In the genomic region with DNA sequence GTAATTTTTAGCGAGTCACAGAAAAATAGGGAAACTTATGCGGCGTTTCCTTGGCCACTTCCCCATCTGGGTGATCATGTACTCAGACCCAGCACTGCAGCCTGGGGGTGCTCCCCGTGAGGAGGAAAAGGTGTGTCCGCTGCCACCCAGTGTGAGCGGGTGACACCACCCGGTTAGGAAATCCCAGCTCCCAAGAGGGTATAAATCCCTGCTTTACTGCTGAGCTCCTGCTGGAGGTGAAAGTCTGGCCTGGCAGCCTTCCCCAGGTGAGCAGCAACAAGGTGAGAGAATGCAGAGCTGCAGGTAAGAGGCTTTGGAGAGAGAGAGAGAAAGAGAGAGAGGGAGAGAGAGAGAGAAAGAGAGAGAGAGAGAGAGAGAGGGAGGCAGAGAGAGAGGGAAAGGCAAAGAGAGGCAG, we compare ENCODE assay signal across 13 cellular contexts. TPM values are rescaled to one million over a fixed set of nuclear protein-coding genes. Genes with fewer than 3 reads are reported as not detected.
DNase-seq lines count a peak whose midpoint lies in the region; ATAC-seq and TF ChIP-seq lines count a peak whose summit lies in the region.
"Had no signal": no experiment of that assay in that cellular context is flagged by ENCODE, and none has a peak within 500 bp of the region (broad histone marks: within the 10 kb centered on the region; RNA-seq: fewer than 3 reads in every experiment).

IL1R2 (plus strand) TSS at position 230 of the 415 bp plus-strand sequence. CDS start 16,616 bp downstream, outside the sequence.

- no peaks in the 10 kb centered on the region for H3K9me3 ChIP-seq in colonic mucosa
- H3K9me3 ChIP-seq in mononuclear cell (ENCODE audit: low read depth, low read length) = no peaks in the 10 kb centered on the region
- no peaks in the 10 kb centered on the region for H3K9me3 ChIP-seq in upper lobe of right lung

- peaks cover 27% of the 10 kb centered on the region for H3K27me3 Mint-ChIP-seq in activated T-helper 1 cell treated with anti-CD3 and anti-CD28 coated beads, Interleukin-12 subunit alpha, Interleukin-12 subunit beta, Interleukin-2, Interleukin-4 antibody, amounts not matched to agents 30 ng/mL and 10 ng/mL and 1 ng/mL, durations not matched to agents 14 hours and 24 hours and 36 hours (ENCODE audit: insufficient read depth)

- H3K9ac ChIP-seq in colonic mucosa (ENCODE audit: low read depth in 2 of 2, low read length in 2 of 2) = peak within 1 kb of the TSS in 1 of 2 donors; percentile 52

- H3K4me3 Mint-ChIP-seq in activated T-helper 1 cell treated with anti-CD3 and anti-CD28 coated beads, Interleukin-12 subunit alpha, Interleukin-12 subunit beta, Interleukin-2, Interleukin-4 antibody, amounts not matched to agents 30 ng/mL and 10 ng/mL and 1 ng/mL, durations not matched to agents 14 hours and 24 hours and 36 hours = no peak within 1 kb of the TSS
- H3K4me3 Mint-ChIP-seq: activated naive CD8-positive, alpha-beta T cell treated with anti-CD3 and anti-CD28 coated beads, Interleukin-2, amount 50 U/mL, for 24 hours; HFFc6 had no signal

- H3K36me3 Mint-ChIP-seq in activated naive CD4-positive, alpha-beta T cell treated with anti-CD3 and anti-CD28 coated beads, Interleukin-2, amount 50 U/mL, for 72 hours = peaks cover 0 to 5% of the 10 kb centered on the region in 2 donors
- no peaks in the 10 kb centered on the region for H3K36me3 Mint-ChIP-seq in activated T-helper 1 cell treated with anti-CD3 and anti-CD28 coated beads, Interleukin-12 subunit alpha, Interleukin-12 subunit beta, Interleukin-2, Interleukin-4 antibody, amounts not matched to agents 30 ng/mL and 10 ng/mL and 1 ng/mL, durations not matched to agents 14 hours and 24 hours and 36 hours (ENCODE audit: low read depth)

- DNase-seq in activated naive CD4-positive, alpha-beta T cell treated with anti-CD3 and anti-CD28 coated beads, Interleukin-2, amount 50 U/mL, for 72 hours (ENCODE audit: low spot score in 2 of 2) = no peak
- DNase-seq in activated naive CD4-positive, alpha-beta T cell treated with anti-CD3 and anti-CD28 coated beads, Interleukin-2, amount 50 U/mL, for 16 hours = no peak
- DNase-seq in colonic mucosa = peak; percentile 85
- peak; percentile 72 for DNase-seq in upper lobe of right lung
- DNase-seq in activated T-helper 1 cell treated with anti-CD3 and anti-CD28 coated beads, Interleukin-12 subunit alpha, Interleukin-12 subunit beta, Interleukin-2, Interleukin-4 antibody, amounts not matched to agents 30 ng/mL and 10 ng/mL and 1 ng/mL, durations not matched to agents 14 hours and 24 hours and 36 hours (ENCODE audit: low spot score) = no peak
- DNase-seq: activated CD4-positive, CD25-positive, alpha-beta regulatory T cell; activated naive CD8-positive, alpha-beta T cell treated with anti-CD3 and anti-CD28 coated beads, Interleukin-2, amount 50 U/mL, for 24 hours; HFFc6; NCI-H2029; retina had no signal

- intact Hi-C loops in colonic mucosa (cut with DNase I) (no loop called here), upper lobe of right lung (cut with DNase I) (no loop called here)
- intact Hi-C loops in activated T-helper 1 cell treated with anti-CD3 and anti-CD28 coated beads, Interleukin-12 subunit alpha, Interleukin-12 subunit beta, Interleukin-2, Interleukin-4 antibody, amounts not matched to agents 30 ng/mL and 10 ng/mL and 1 ng/mL, durations not matched to agents 14 hours and 24 hours and 36 hours (cut with micrococcal nuclease) = loop anchor here (10.0 kb wide), 1 partner anchor 647 kb away; no protein-coding TSS in a partner anchor

- peak within 1 kb of the TSS; percentile 0 for H3K27ac ChIP-seq in colonic mucosa
- no peak within 1 kb of the TSS for H3K27ac ChIP-seq in upper lobe of right lung

- TF ChIP-seq CTCF in colonic mucosa (IDR thresholded peaks at IDR 0.05) = no peak
- TF ChIP-seq CTCF in upper lobe of right lung (IDR thresholded peaks at IDR 0.05) = no peak

- H3K4me1 ChIP-seq in colonic mucosa = peaks cover 4% of the 10 kb centered on the region
- peaks cover 40% of the 10 kb centered on the region for H3K4me1 ChIP-seq in mononuclear cell (ENCODE audit: insufficient read depth, low read length)
- no peaks in the 10 kb centered on the region for H3K4me1 ChIP-seq in upper lobe of right lung

- peaks cover 0 to 9% of the 10 kb centered on the region in 2 donors for H3K9me3 Mint-ChIP-seq in activated naive CD4-positive, alpha-beta T cell treated with anti-CD3 and anti-CD28 coated beads, Interleukin-2, amount 50 U/mL, for 72 hours
- no peaks in the 10 kb centered on the region for H3K9me3 Mint-ChIP-seq in activated T-helper 1 cell treated with anti-CD3 and anti-CD28 coated beads, Interleukin-12 subunit alpha, Interleukin-12 subunit beta, Interleukin-2, Interleukin-4 antibody, amounts not matched to agents 30 ng/mL and 10 ng/mL and 1 ng/mL, durations not matched to agents 14 hours and 24 hours and 36 hours
- H3K9me3 Mint-ChIP-seq: activated naive CD8-positive, alpha-beta T cell treated with anti-CD3 and anti-CD28 coated beads, Interleukin-2, amount 50 U/mL, for 24 hours; HFFc6 had no signal

- peak within 1 kb of the TSS; percentile 51 to 54 for H3K27ac Mint-ChIP-seq in activated naive CD4-positive, alpha-beta T cell treated with anti-CD3 and anti-CD28 coated beads, Interleukin-2, amount 50 U/mL, for 72 hours
- no peak within 1 kb of the TSS for H3K27ac Mint-ChIP-seq in activated T-helper 1 cell treated with anti-CD3 and anti-CD28 coated beads, Interleukin-12 subunit alpha, Interleukin-12 subunit beta, Interleukin-2, Interleukin-4 antibody, amounts not matched to agents 30 ng/mL and 10 ng/mL and 1 ng/mL, durations not matched to agents 14 hours and 24 hours and 36 hours
- H3K27ac Mint-ChIP-seq: activated naive CD8-positive, alpha-beta T cell treated with anti-CD3 and anti-CD28 coated beads, Interleukin-2, amount 50 U/mL, for 24 hours; HFFc6 had no signal

- H3K4me3 ChIP-seq in colonic mucosa (peak within 1 kb of the TSS; percentile 5), mononuclear cell (ENCODE audit: low read length) (peak within 1 kb of the TSS; percentile 25), upper lobe of right lung (no peak within 1 kb of the TSS)

- no peak for ATAC-seq in activated naive CD4-positive, alpha-beta T cell treated with anti-CD3 and anti-CD28 coated beads, Interleukin-2, amount 50 U/mL, for 72 hours
- ATAC-seq in upper lobe of right lung = peak; percentile 84
- ATAC-seq in GM18511 (IDR thresholded peaks at IDR 0.05; ENCODE audit: unreplicated experiment) = no peak
- no peak for ATAC-seq in HG02642 (IDR thresholded peaks at IDR 0.05; ENCODE audit: poor library complexity, unreplicated experiment)
- ATAC-seq: activated naive CD8-positive, alpha-beta T cell treated with anti-CD3 and anti-CD28 coated beads, Interleukin-2, amount 50 U/mL, for 24 hours had no signal

- H3K27me3 ChIP-seq in colonic mucosa (no peaks in the 10 kb centered on the region), mononuclear cell (ENCODE audit: insufficient read depth, low read length) (no peaks in the 10 kb centered on the region), upper lobe of right lung (no peaks in the 10 kb centered on the region)

- no peaks in the 10 kb centered on the region for H3K36me3 ChIP-seq in colonic mucosa
- no peaks in the 10 kb centered on the region for H3K36me3 ChIP-seq in upper lobe of right lung

- H3K4me1 Mint-ChIP-seq in activated T-helper 1 cell treated with anti-CD3 and anti-CD28 coated beads, Interleukin-12 subunit alpha, Interleukin-12 subunit beta, Interleukin-2, Interleukin-4 antibody, amounts not matched to agents 30 ng/mL and 10 ng/mL and 1 ng/mL, durations not matched to agents 14 hours and 24 hours and 36 hours (ENCODE audit: low read depth) = peaks cover 7% of the 10 kb centered on the region

RNA-seq across cellular contexts. Expression of gene IL1R2, which starts in this region (rescaled TPM):
- total RNA-seq in activated naive CD4-positive, alpha-beta T cell treated with anti-CD3 and anti-CD28 coated beads, Interleukin-2, amount 50 U/mL, for 72 hours = 10 to 100 TPM; 10.7 to 11.8 TPM
- total RNA-seq in colonic mucosa (100 to 1,000 TPM in 1 of 2 donors, 10 to 100 TPM in 1; 50.1 to 152 TPM), mononuclear cell (1.4 TPM), upper lobe of right lung (17.0 TPM)
- 1.1 and 1.3 TPM in 2 replicates for total RNA-seq in activated T-helper 1 cell treated with anti-CD3 and anti-CD28 coated beads, Interleukin-12 subunit alpha, Interleukin-12 subunit beta, Interleukin-2, Interleukin-4 antibody, amounts not matched to agents 30 ng/mL and 10 ng/mL and 1 ng/mL, durations not matched to agents 14 hours and 24 hours and 36 hours

Comparison
In these comparisons a context has a peak if more than half of its experiments do, and no peak if none do; other contexts are left out.
1. DNase-seq: peak in colonic mucosa (single experiment) and upper lobe of right lung (single experiment); none in activated naive CD4-positive, alpha-beta T cell treated with anti-CD3 and anti-CD28 coated beads, Interleukin-2, amount 50 U/mL, for 72 hours (0 of 2), activated naive CD4-positive, alpha-beta T cell treated with anti-CD3 and anti-CD28 coated beads, Interleukin-2, amount 50 U/mL, for 16 hours (single experiment) and activated T-helper 1 cell treated with anti-CD3 and anti-CD28 coated beads, Interleukin-12 subunit alpha, Interleukin-12 subunit beta, Interleukin-2, Interleukin-4 antibody, amounts not matched to agents 30 ng/mL and 10 ng/mL and 1 ng/mL, durations not matched to agents 14 hours and 24 hours and 36 hours (single experiment).